In genomic region chr18:34729264-34729663, GRCh38 we compare ENCODE assay signal across 9 cellular contexts. TPM values are rescaled to one million over a fixed set of nuclear protein-coding genes. Genes with fewer than 3 reads are reported as not detected.
DNase-seq lines count a peak whose midpoint lies in the region; ATAC-seq and TF ChIP-seq lines count a peak whose summit lies in the region.
"Had no signal": no experiment of that assay in that cellular context is flagged by ENCODE, and none has a peak within 500 bp of the region (broad histone marks: within the 10 kb centered on the region; RNA-seq: fewer than 3 reads in every experiment).

No MANE protein-coding gene starts in this region.

- H3K9ac ChIP-seq in Karpas-422 (ENCODE audit: low read length) (no peak overlapping the region), mammary epithelial cell (ENCODE audit: insufficient read depth, low read length) (no peak overlapping the region)

- 79% methylated on average over 2 of the region's 2 CpGs for WGBS in mammary epithelial cell (ENCODE audit: low coverage, missing lambda C conversion rate)

- H3K79me2 ChIP-seq in Karpas-422 (ENCODE audit: low read length) (no peaks in the 10 kb centered on the region), mammary epithelial cell (ENCODE audit: insufficient read depth, low read length) (no peaks in the 10 kb centered on the region)

- H3K27ac ChIP-seq in Karpas-422 (ENCODE audit: low read length) (no peak overlapping the region), mammary epithelial cell (ENCODE audit: insufficient read depth, low read depth, low read length) (no peak overlapping the region), lower lobe of right lung (no peak overlapping the region)
- H3K27ac ChIP-seq: epithelial cell of prostate had no signal

- no peaks in the 10 kb centered on the region for H3K9me2 ChIP-seq in Karpas-422 (replicated peaks; ENCODE audit: insufficient read depth, low read length)

- H2AFZ ChIP-seq in Karpas-422 (ENCODE audit: low read length) (no peak overlapping the region), mammary epithelial cell (ENCODE audit: low read depth, low read length) (no peak overlapping the region)

- H3K36me3 ChIP-seq in Karpas-422 (ENCODE audit: insufficient read depth, low read length) (no peaks in the 10 kb centered on the region), mammary epithelial cell (ENCODE audit: insufficient read depth, low read length) (no peaks in the 10 kb centered on the region), lower lobe of right lung (no peaks in the 10 kb centered on the region)

- no peak overlapping the region for H3K4me3 ChIP-seq in Karpas-422 (ENCODE audit: low read length)
- H3K4me3 ChIP-seq in mammary epithelial cell (replicated peaks in 1 of 3; ENCODE audit: insufficient read depth in 1 of 3, low read depth in 2 of 3, low read length in 3 of 3): no peak overlapping the region
- H3K4me3 ChIP-seq in lower lobe of right lung: no peak overlapping the region

- DNase-seq in AG09319 (ENCODE audit: extremely low read depth, low read depth) (no peak), Karpas-422 (peak; percentile 70), mammary epithelial cell (peak; percentile 40), lower lobe of right lung (no peak), NCI-H774 (lab: John Stamatoyannopoulos, UW) (no peak)

- H3K4me2 ChIP-seq in Karpas-422 (ENCODE audit: low read depth, low read length, poor library complexity, severe bottlenecking): no peak overlapping the region
- H3K4me2 ChIP-seq in mammary epithelial cell (ENCODE audit: insufficient read depth, low read depth, low read length): no peak overlapping the region

- dilution Hi-C loops in mammary epithelial cell (cut with HindIII; ENCODE audit: low sequenced_read_pairs): no loop called here

- H3K9me3 ChIP-seq in Karpas-422 (ENCODE audit: low read length): no peaks in the 10 kb centered on the region
- H3K9me3 ChIP-seq in mammary epithelial cell (replicated peaks; ENCODE audit: insufficient read depth, low read length): no peaks in the 10 kb centered on the region
- H3K9me3 ChIP-seq in lower lobe of right lung: no peaks in the 10 kb centered on the region

- no peaks in the 10 kb centered on the region for H3K27me3 ChIP-seq in Karpas-422 (ENCODE audit: low read length)
- H3K27me3 ChIP-seq in mammary epithelial cell (ENCODE audit: insufficient read depth, low read length): no peaks in the 10 kb centered on the region
- no peaks in the 10 kb centered on the region for H3K27me3 ChIP-seq in lower lobe of right lung (ENCODE audit: low read depth)

- no peaks in the 10 kb centered on the region for H3K4me1 ChIP-seq in Karpas-422 (ENCODE audit: low read length)
- H3K4me1 ChIP-seq in mammary epithelial cell (ENCODE audit: insufficient read depth, low read length): no peaks in the 10 kb centered on the region
- H3K4me1 ChIP-seq in lower lobe of right lung: peaks cover 5% of the 10 kb centered on the region

- in situ Hi-C loops in mammary epithelial cell (cut with MboI; ENCODE audit: low sequenced_read_pairs in 2 of 2): no loop called here

- intact Hi-C loops in mammary epithelial cell (cut with micrococcal nuclease) (loop anchor here (1.0 to 5.0 kb wide), 3 partner anchors 43 to 78 kb away; no protein-coding TSS in a partner anchor), lower lobe of right lung (cut with DNase I) (no loop called here)

- TF ChIP-seq CTCF in AG09319 (IDR thresholded peaks at IDR 0.05; ENCODE audit: low read depth, low read length): peak; percentile 42
- peak; percentile 72 to 85 for TF ChIP-seq CTCF in mammary epithelial cell (conservative IDR thresholded peaks at IDR 0.05 in 1 of 2, IDR thresholded peaks at IDR 0.05 in 1 of 2; ENCODE audit: extremely low read depth in 1 of 2, insufficient read depth in 1 of 2, low read depth in 1 of 2, low read length in 2 of 2)
- peak; percentile 44 for TF ChIP-seq CTCF in lower lobe of right lung (IDR thresholded peaks at IDR 0.05)

- CTCF ChIA-PET in mammary epithelial cell (lab: Charles Lee; ENCODE audit: low non-redundant PET): interaction anchor here (0.6 to 0.7 kb wide), 2 partner anchors 153 to 1634 kb away, joined by 3 read pairs; no protein-coding TSS in a partner anchor

- H4K20me1 ChIP-seq in Karpas-422 (ENCODE audit: insufficient read depth, low read depth, low read length) (no peaks in the 10 kb centered on the region), mammary epithelial cell (ENCODE audit: insufficient read depth, low read length) (no peaks in the 10 kb centered on the region)

- BruUV-seq in mammary epithelial cell (replicated peaks; lab: Mats Ljungman, UMichigan): no TSS peak

- ATAC-seq in GM19023 (IDR thresholded peaks at IDR 0.05; ENCODE audit: unreplicated experiment) (peak; percentile 74), lower lobe of right lung (peak; percentile 70 to 86), GM21526 (IDR thresholded peaks at IDR 0.05; ENCODE audit: low FRiP score, unreplicated experiment) (no peak), GM21390 (IDR thresholded peaks at IDR 0.05; ENCODE audit: unreplicated experiment) (no peak)

RNA-seq across cellular contexts. Expression of gene DTNA, which starts 19.2 kb away (rescaled TPM):
- not detected in 2 replicates for total RNA-seq in Karpas-422 (2014; rRNA removed; shearing (Covaris generic); ENCODE audit: low replicate concordance)
- 10 to 100 TPM; 10.2 to 12.2 TPM for total RNA-seq in mammary epithelial cell
- polyA plus RNA-seq in mammary epithelial cell: 2.6 TPM
- 32.1 TPM for polyA minus RNA-seq in mammary epithelial cell
- 21.0 TPM for total RNA-seq in lower lobe of right lung

Comparison
In these comparisons a context has a peak if more than half of its experiments do, and no peak if none do; other contexts are left out.
1. DNase-seq: peak in Karpas-422 (single experiment) and mammary epithelial cell (single experiment); none in AG09319 (single experiment), lower lobe of right lung (single experiment) and NCI-H774 (single experiment).
2. ATAC-seq: peak in GM19023 (single experiment) and lower lobe of right lung (2 of 2); none in GM21526 (single experiment) and GM21390 (single experiment).
3. RNA of gene DTNA, which starts 19.2 kb away (total RNA-seq): 21.0 TPM in lower lobe of right lung (single experiment) and 10.2 to 12.2 TPM in mammary epithelial cell; not detected in Karpas-422; every median in the first group is over 10 times any median in the second.
4. Peak in every context shown above with its lines, with median percentiles within 50 percentile points of each other: CTCF ChIP-seq.